In genomic region chr9:2872941-2873323, GRCh38 we compare ENCODE assay signal across 17 cellular contexts. TPM values are rescaled to one million over a fixed set of nuclear protein-coding genes. Genes with fewer than 3 reads are reported as not detected.
DNase-seq lines count a peak whose midpoint lies in the region; ATAC-seq, FAIRE-seq and TF ChIP-seq lines count a peak whose summit lies in the region.
"Had no signal": no experiment of that assay in that cellular context is flagged by ENCODE, and none has a peak within 500 bp of the region (broad histone marks: within the 10 kb centered on the region; RNA-seq: fewer than 3 reads in every experiment).

No MANE protein-coding gene starts in this region.

- POLR2A ChIA-PET in A549 (lab: Yijun Ruan, JAX), result no interaction called here

- H3K36me3 ChIP-seq in CD4-positive, CD25-positive, alpha-beta regulatory T cell (ENCODE audit: control insufficient read depth, insufficient read depth, low read length), result no peaks in the 10 kb centered on the region

- H3K9me3 ChIP-seq in A549, result no peaks in the 10 kb centered on the region
- H3K9me3 ChIP-seq in CD4-positive, CD25-positive, alpha-beta regulatory T cell (ENCODE audit: control insufficient read depth in 2 of 2, low read length in 2 of 2), result no peaks in the 10 kb centered on the region
- H3K9me3 ChIP-seq: body of pancreas, psoas muscle had no signal

- no peaks in the 10 kb centered on the region for H3K4me1 ChIP-seq in A549
- no peaks in the 10 kb centered on the region for H3K4me1 ChIP-seq in CD4-positive, CD25-positive, alpha-beta regulatory T cell (ENCODE audit: control insufficient read depth, insufficient read depth, low read length, poor library complexity, severe bottlenecking)
- H3K4me1 ChIP-seq: body of pancreas, psoas muscle had no signal

- TF ChIP-seq POLR2A in A549 (IDR thresholded peaks at IDR 0.05; ENCODE audit: low read length), result no peak

- H3K27ac ChIP-seq in A549, result no peak overlapping the region
- no peak overlapping the region for H3K27ac ChIP-seq in CD4-positive, CD25-positive, alpha-beta regulatory T cell (ENCODE audit: insufficient read depth, low read length, poor library complexity, severe bottlenecking)
- H3K27ac ChIP-seq: body of pancreas, coronary artery, psoas muscle had no signal

- H3K4me3 ChIP-seq in A549, result no peak overlapping the region
- no peak overlapping the region for H3K4me3 ChIP-seq in CD4-positive, CD25-positive, alpha-beta regulatory T cell (ENCODE audit: low read depth, low read length)
- H3K4me3 ChIP-seq: body of pancreas, coronary artery, psoas muscle had no signal

- peaks cover 0 to 2% (median 0%) of the 10 kb centered on the region in 7 donors for H3K9me3 Mint-ChIP-seq in CD4-positive, CD25-positive, alpha-beta regulatory T cell
- no peaks in the 10 kb centered on the region for H3K9me3 Mint-ChIP-seq in activated naive CD4-positive, alpha-beta T cell treated with anti-CD3 and anti-CD28 coated beads, Interleukin-2, amount 50 U/mL, for 72 hours
- H3K9me3 Mint-ChIP-seq: memory B cell; natural killer cell treated with Interleukin-12 subunit alpha and Interleukin-12 subunit beta and Interleukin-15 and Interleukin-18, amount 100 ng/mL, for 72 hours; WTC11 had no signal

- TF ChIP-seq CTCF in A549 (IDR thresholded peaks at IDR 0.05), result no peak; the same call in 2 of the 3 replicates

- peak overlapping the region; percentile 8; the same call in 1 of the 3 replicates for H3K4me2 ChIP-seq in A549

- ATAC-seq in A549 (no peak; a peak in 1 of 6 replicates), HG03442 (IDR thresholded peaks at IDR 0.05; ENCODE audit: unreplicated experiment) (no peak)
- peak in 1 of 2 donors; percentile 58 for ATAC-seq in CD4-positive, CD25-positive, alpha-beta regulatory T cell (ENCODE audit: low read depth in 2 of 2)
- peak; percentile 56 to 66 for ATAC-seq in activated naive CD4-positive, alpha-beta T cell treated with anti-CD3 and anti-CD28 coated beads, Interleukin-2, amount 50 U/mL, for 72 hours
- ATAC-seq: body of pancreas, psoas muscle had no signal

- peaks cover 6% of the 10 kb centered on the region for H3K27me3 ChIP-seq in CD4-positive, CD25-positive, alpha-beta regulatory T cell (ENCODE audit: control insufficient read depth, insufficient read depth, low read length)
- H3K27me3 ChIP-seq: body of pancreas had no signal

- 12% methylated on average over 5 of the region's 5 CpGs for WGBS in A549 (ENCODE audit: missing lambda C conversion rate)

- H3K27me3 Mint-ChIP-seq in CD4-positive, CD25-positive, alpha-beta regulatory T cell, result peaks cover 32% of the 10 kb centered on the region

- H3K27ac Mint-ChIP-seq in CD4-positive, CD25-positive, alpha-beta regulatory T cell, result no peak overlapping the region
- no peak overlapping the region for H3K27ac Mint-ChIP-seq in activated naive CD4-positive, alpha-beta T cell treated with anti-CD3 and anti-CD28 coated beads, Interleukin-2, amount 50 U/mL, for 72 hours
- H3K27ac Mint-ChIP-seq: activated naive CD8-positive, alpha-beta T cell; memory B cell; natural killer cell treated with Interleukin-12 subunit alpha and Interleukin-12 subunit beta and Interleukin-15 and Interleukin-18, amount 100 ng/mL, for 72 hours; WTC11 had no signal

- H3K4me1 Mint-ChIP-seq in CD4-positive, CD25-positive, alpha-beta regulatory T cell, result peaks cover 0 to 10% (median 0%) of the 10 kb centered on the region in 4 donors
- H3K4me1 Mint-ChIP-seq: memory B cell had no signal

- CTCF ChIA-PET in A549 (lab: Yijun Ruan, JAX), result interaction anchor here (1.0 to 6.5 kb wide), 6 partner anchors 9 to 1495 kb away, joined by 3 to 44 read pairs (median 9); no protein-coding TSS in a partner anchor

- H3K4me3 Mint-ChIP-seq in CD4-positive, CD25-positive, alpha-beta regulatory T cell, result no peak overlapping the region
- H3K4me3 Mint-ChIP-seq: activated naive CD8-positive, alpha-beta T cell; memory B cell; natural killer cell treated with Interleukin-12 subunit alpha and Interleukin-12 subunit beta and Interleukin-15 and Interleukin-18, amount 100 ng/mL, for 72 hours; WTC11 had no signal

- no peak for TF ChIP-seq RAD21 in A549 (conservative IDR thresholded peaks at IDR 0.05 in 1 of 2, IDR thresholded peaks at IDR 0.05 in 1 of 2)

- no peaks in the 10 kb centered on the region for H3K36me3 Mint-ChIP-seq in CD4-positive, CD25-positive, alpha-beta regulatory T cell
- H3K36me3 Mint-ChIP-seq in activated naive CD4-positive, alpha-beta T cell treated with anti-CD3 and anti-CD28 coated beads, Interleukin-2, amount 50 U/mL, for 72 hours, result no peaks in the 10 kb centered on the region
- H3K36me3 Mint-ChIP-seq: activated naive CD8-positive, alpha-beta T cell; memory B cell; natural killer cell treated with Interleukin-12 subunit alpha and Interleukin-12 subunit beta and Interleukin-15 and Interleukin-18, amount 100 ng/mL, for 72 hours; WTC11 had no signal

- no peak for FAIRE-seq in A549 (lab: Jason Lieb, UNC)
- FAIRE-seq: endothelial cell of umbilical vein had no signal

- TF ChIP-seq EP300 in A549 (IDR thresholded peaks at IDR 0.05), result no peak

- DNase-seq in A549 (ENCODE audit: low read depth in 1 of 2, low spot score in 1 of 2), result no peak
- DNase-seq in CD4-positive, CD25-positive, alpha-beta regulatory T cell, result peak in 2 of 3 donors; percentile 11 to 45
- DNase-seq in NOMO-1 treated with dmso at 0.1 percent for 144 hours (lab: John Stamatoyannopoulos, UW; ENCODE audit: unreplicated experiment), result peak; percentile 4
- no peak for DNase-seq in activated naive CD4-positive, alpha-beta T cell treated with anti-CD3 and anti-CD28 coated beads, Interleukin-2, amount 50 U/mL, for 72 hours (ENCODE audit: low spot score in 2 of 2)
- no peak for DNase-seq in hippocampal formation (lab: John Stamatoyannopoulos, UW)
- DNase-seq in dedifferentiated amniotic fluid mesenchymal stem cell (ENCODE audit: extremely low spot score), result no peak
- DNase-seq in HK-2 (ENCODE audit: unreplicated experiment), result no peak
- DNase-seq: GDM1, psoas muscle had no signal

TF ChIP-seq in A549, 52 proteins besides CTCF, POLR2A, EP300 and RAD21:
- TF ChIP-seq NPAS2 (CRISPR knock-in tag; IDR thresholded peaks at IDR 0.05; ENCODE audit: borderline replicate concordance) (no peak), PBX3 (IDR thresholded peaks at IDR 0.05) (no peak), BHLHE40 (IDR thresholded peaks at IDR 0.05; ENCODE audit: low read depth, low read length) (no peak), CEBPB (IDR thresholded peaks at IDR 0.05) (no peak), MAFK (IDR thresholded peaks at IDR 0.05; ENCODE audit: partially characterized antibody) (peak; percentile 6), ZC3H11A (IDR thresholded peaks at IDR 0.05) (no peak), TFCP2L1 (CRISPR knock-in tag; IDR thresholded peaks at IDR 0.05) (no peak), ZNF302 (CRISPR knock-in tag; IDR thresholded peaks at IDR 0.05) (no peak), MAX (IDR thresholded peaks at IDR 0.05) (no peak), FOSL2 (IDR thresholded peaks at IDR 0.05) (no peak), FOSL2 (CRISPR knock-in tag; IDR thresholded peaks at IDR 0.05) (no peak), ELK1 (IDR thresholded peaks at IDR 0.05; ENCODE audit: low read depth, low read length) (no peak), MYC (IDR thresholded peaks at IDR 0.05; ENCODE audit: borderline replicate concordance, low read length) (no peak), SMC3 (IDR thresholded peaks at IDR 0.05) (peak; percentile 3; the same call in 1 of the 3 replicates), GATA3 (IDR thresholded peaks at IDR 0.05; ENCODE audit: borderline replicate concordance) (no peak), CBX2 (IDR thresholded peaks at IDR 0.05; ENCODE audit: borderline replicate concordance, low read depth) (no peak)

RNA-seq across cellular contexts. Expression of gene PUM3, which starts 29.0 kb away (rescaled TPM):
- polyA plus RNA-seq in A549 (2011; rRNA removed) (62.2 and 94.8 TPM in 2 replicates), A549 (2017; fragmentation: RNase III; extraction: RNeasy Plus Mini Kit Qiagen cat#74134 plus additional on column Dnase treatment) (71.2 to 81.2 TPM (median 78.0 TPM) in 3 replicates)
- 31.3 and 35.5 TPM in 2 replicates for polyA plus RNA-seq in A549 (2012; cell fraction: cytosol; rRNA removed)
- 24.8 and 38.6 TPM in 2 replicates for polyA plus RNA-seq in A549 (2012; cell fraction: nucleus; rRNA removed)
- polyA minus RNA-seq in A549 (2011; rRNA and poly(A)+ RNA removed), result 42.9 and 56.2 TPM in 2 replicates
- 29.4 TPM for total RNA-seq in CD4-positive, CD25-positive, alpha-beta regulatory T cell
- 10 to 100 TPM; 11.3 to 21.4 (median 16.9) TPM for polyA plus RNA-seq in CD4-positive, CD25-positive, alpha-beta regulatory T cell
- 10 to 100 TPM; 75.3 to 78.0 TPM for total RNA-seq in activated naive CD4-positive, alpha-beta T cell treated with anti-CD3 and anti-CD28 coated beads, Interleukin-2, amount 50 U/mL, for 72 hours

Comparison
In these comparisons a context has a peak if more than half of its experiments do, and no peak if none do; other contexts are left out.
1. ATAC-seq: peak in activated naive CD4-positive, alpha-beta T cell treated with anti-CD3 and anti-CD28 coated beads, Interleukin-2, amount 50 U/mL, for 72 hours (2 of 2); none in A549 (0 of 2) and HG03442 (single experiment).
2. DNase-seq: peak in CD4-positive, CD25-positive, alpha-beta regulatory T cell (2 of 3) and NOMO-1 treated with dmso at 0.1 percent for 144 hours (single experiment); none in A549 (0 of 2), activated naive CD4-positive, alpha-beta T cell treated with anti-CD3 and anti-CD28 coated beads, Interleukin-2, amount 50 U/mL, for 72 hours (0 of 2), hippocampal formation (0 of 2), dedifferentiated amniotic fluid mesenchymal stem cell (single experiment) and HK-2 (single experiment).